ENCODE assay signal across 6 cellular contexts in genomic region chr16:383326-384020, GRCh38. TPM values are rescaled to one million over a fixed set of nuclear protein-coding genes. Genes with fewer than 3 reads are reported as not detected.
DNase-seq lines count a peak whose midpoint lies in the region; ATAC-seq and TF ChIP-seq lines count a peak whose summit lies in the region.

No MANE protein-coding gene starts in this region.

- H3K4me1 Mint-ChIP-seq in activated T-cell treated with anti-CD3 and anti-CD28 coated beads, Interleukin-2, amount 50 U/mL, for 24 hours (ENCODE audit: low read depth), result peaks cover 26% of the 10 kb centered on the region

- no peaks in the 10 kb centered on the region for H3K36me3 Mint-ChIP-seq in activated T-cell treated with anti-CD3 and anti-CD28 coated beads, Interleukin-2, amount 50 U/mL, for 24 hours (ENCODE audit: low read depth)

- ATAC-seq in HG02938 (IDR thresholded peaks at IDR 0.05; ENCODE audit: unreplicated experiment) (no peak), HG03520 (IDR thresholded peaks at IDR 0.05; ENCODE audit: unreplicated experiment) (no peak)

- TF ChIP-seq RAD21 in liver (IDR thresholded peaks at IDR 0.05), result no peak

- no peaks in the 10 kb centered on the region for H3K9me3 ChIP-seq in liver (ENCODE audit: control insufficient read depth in 4 of 4, low read length in 3 of 4)

- H3K27me3 Mint-ChIP-seq in activated T-cell treated with anti-CD3 and anti-CD28 coated beads, Interleukin-2, amount 50 U/mL, for 24 hours, result no peaks in the 10 kb centered on the region

- WGBS in liver, result 61% methylated on average over 33 of the region's 33 CpGs

- peak overlapping the region; percentile 32 for H3K4me3 ChIP-seq in H7 (ENCODE audit: insufficient read depth, low read depth, low read length)
- no peak overlapping the region for H3K4me3 ChIP-seq in liver (ENCODE audit: low read depth in 1 of 3, low read length in 3 of 3)

- peak overlapping the region; percentile 81 for H3K4me3 Mint-ChIP-seq in activated T-cell treated with anti-CD3 and anti-CD28 coated beads, Interleukin-2, amount 50 U/mL, for 24 hours

- no peak overlapping the region for H3K9ac ChIP-seq in liver (ENCODE audit: low read depth in 1 of 2, low read length in 2 of 2)

- TF ChIP-seq CTCF in liver (IDR thresholded peaks at IDR 0.05; ENCODE audit: low read depth, low read length, missing input control), result no peak

- H3K27ac ChIP-seq in liver (ENCODE audit: low read depth in 1 of 2, low read length in 2 of 2), result peak overlapping the region; percentile 7 to 56

- no peaks in the 10 kb centered on the region for H3K9me3 Mint-ChIP-seq in activated T-cell treated with anti-CD3 and anti-CD28 coated beads, Interleukin-2, amount 50 U/mL, for 24 hours

- H3K27me3 ChIP-seq in H7 (ENCODE audit: control insufficient read depth, insufficient read depth, low read length) (no peaks in the 10 kb centered on the region), liver (ENCODE audit: control insufficient read depth in 4 of 4, insufficient read depth in 4 of 4, low read length in 3 of 4) (no peaks in the 10 kb centered on the region)

- H3K4me1 ChIP-seq in liver (ENCODE audit: control insufficient read depth in 4 of 4, insufficient read depth in 4 of 4, low read length in 3 of 4), result peaks cover 0 to 26% (median 15%) of the 10 kb centered on the region in 4 donors

- peak overlapping the region; percentile 76 for H3K27ac Mint-ChIP-seq in activated T-cell treated with anti-CD3 and anti-CD28 coated beads, Interleukin-2, amount 50 U/mL, for 24 hours

- peak; percentile 85 for DNase-seq in H7
- peak; percentile 65 for DNase-seq in activated T-cell treated with anti-CD3 and anti-CD28 coated beads, Interleukin-2, amount 50 U/mL, for 24 hours
- DNase-seq in NCI-H345 (lab: John Stamatoyannopoulos, UW), result no peak

- H3K36me3 ChIP-seq in H7 (replicated peaks; ENCODE audit: control insufficient read depth, insufficient read depth, low read length) (no peaks in the 10 kb centered on the region), liver (ENCODE audit: control insufficient read depth in 4 of 4, insufficient read depth in 3 of 4, low read depth in 1 of 4, low read length in 3 of 4) (no peaks in the 10 kb centered on the region)

TF ChIP-seq in liver, 16 proteins besides CTCF, POLR2A, EP300 and RAD21:
- TF ChIP-seq GABPA (IDR thresholded peaks at IDR 0.05 in 1 of 2, conservative IDR thresholded peaks at IDR 0.05 in 1 of 2) (no peak), MAX (IDR thresholded peaks at IDR 0.05) (no peak), SP1 (IDR thresholded peaks at IDR 0.05) (no peak), FOXA2 (IDR thresholded peaks at IDR 0.05) (no peak), NR2F2 (IDR thresholded peaks at IDR 0.05) (no peak), RXRA (IDR thresholded peaks at IDR 0.05) (no peak), TAF1 (conservative IDR thresholded peaks at IDR 0.05) (no peak), HNF4G (IDR thresholded peaks at IDR 0.05) (no peak), ATF3 (IDR thresholded peaks at IDR 0.05) (no peak), HNF4A (conservative IDR thresholded peaks at IDR 0.05) (no peak), ZBTB33 (IDR thresholded peaks at IDR 0.05) (no peak), REST (IDR thresholded peaks at IDR 0.05) (no peak), EGR1 (IDR thresholded peaks at IDR 0.05; ENCODE audit: low read depth in 2 of 2) (no peak), JUND (IDR thresholded peaks at IDR 0.05) (no peak)

RNA-seq across cellular contexts. Expression of gene PGAP6, which starts 1.7 kb away (rescaled TPM):
- total RNA-seq in H7 (2014; rRNA removed; shearing (Covaris generic)), result 107 and 112 TPM in 2 replicates
- 10 to 100 TPM; 34.4 to 41.7 TPM for total RNA-seq in liver
- 10 to 100 TPM; 18.9 to 50.5 TPM for polyA plus RNA-seq in liver

RNA-seq across cellular contexts. Expression of gene MRPL28, which starts 13.1 kb away (rescaled TPM):
- 225 and 242 TPM in 2 replicates for total RNA-seq in H7 (2014; rRNA removed; shearing (Covaris generic))
- total RNA-seq in liver, result 10 to 100 TPM; 28.3 to 41.5 TPM
- 10 to 100 TPM; 58.6 to 63.4 TPM for polyA plus RNA-seq in liver

RNA-seq across cellular contexts. Expression of gene NME4, which starts 13.5 kb away (rescaled TPM):
- 400 and 507 TPM in 2 replicates for total RNA-seq in H7 (2014; rRNA removed; shearing (Covaris generic))
- total RNA-seq in liver, result 10 to 100 TPM; 39.2 to 91.4 TPM
- polyA plus RNA-seq in liver, result 100 to 1,000 TPM in 1 of 2 donors, 10 to 100 TPM in 1; 76.4 to 118 TPM

RNA-seq across cellular contexts. Expression of gene DECR2, which starts 18.2 kb away (rescaled TPM):
- 20.1 and 21.4 TPM in 2 replicates for total RNA-seq in H7 (2014; rRNA removed; shearing (Covaris generic))
- total RNA-seq in liver, result 100 to 1,000 TPM in 1 of 2 donors, 10 to 100 TPM in 1; 42.2 to 119 TPM
- polyA plus RNA-seq in liver, result 100 to 1,000 TPM; 133 to 210 TPM

RNA-seq across cellular contexts. Expression of gene AXIN1, which starts 30.9 kb away (rescaled TPM):
- 52.4 and 57.8 TPM in 2 replicates for total RNA-seq in H7 (2014; rRNA removed; shearing (Covaris generic))
- 10 to 100 TPM in 1 of 2 donors, 1 to 10 TPM in 1; 9.4 to 10.3 TPM for total RNA-seq in liver
- polyA plus RNA-seq in liver, result 1 to 10 TPM; 2.0 to 6.5 TPM
